ENCODE assay signal across 18 cellular contexts in genomic region chr14:67508973-67509372, GRCh38. TPM values are rescaled to one million over a fixed set of nuclear protein-coding genes. Genes with fewer than 3 reads are reported as not detected.
"Had no signal": no experiment of that assay in that cellular context is flagged by ENCODE, and none has a peak within 500 bp of the region (broad histone marks: within the 10 kb centered on the region; RNA-seq: fewer than 3 reads in every experiment).

No MANE protein-coding gene starts in this region.

- H3K27ac ChIP-seq: breast epithelium, esophagus squamous epithelium, pancreas, sigmoid colon, thoracic aorta, upper lobe of left lung had no signal

- H3K9me3 ChIP-seq: breast epithelium, esophagus squamous epithelium, pancreas, sigmoid colon, thoracic aorta, upper lobe of left lung had no signal

- H3K4me3 ChIP-seq: breast epithelium, esophagus squamous epithelium, pancreas, sigmoid colon, thoracic aorta, upper lobe of left lung had no signal

- DNase-seq: activated CD4-positive, alpha-beta T cell treated with anti-CD3 and anti-CD28 coated beads, Interleukin-2, amount 10 ng/mL, durations not matched to agents 7 days and 5 days; activated CD8-positive, alpha-beta memory T cell treated with anti-CD3 and anti-CD28 coated beads for 24 hours; activated gamma-delta T cell; activated T-cell treated with anti-CD3 and anti-CD28 coated beads, Interleukin-2, amount 50 U/mL, for 72 hours; cerebellar nuclear complex; effector memory CD4-positive, alpha-beta T cell; esophagus squamous epithelium; immature natural killer cell; kidney glomerular epithelial cell; left ventricle myocardium superior; naive thymus-derived CD8-positive, alpha-beta T cell; pancreas; sigmoid colon; stimulated activated CD4-positive, alpha-beta T cell treated with anti-CD3 and anti-CD28 coated beads, Interleukin-4, amount 100 ng/mL, for 4 hours; upper lobe of left lung had no signal

- H3K27me3 ChIP-seq: breast epithelium, pancreas, sigmoid colon, upper lobe of left lung had no signal

- H3K36me3 ChIP-seq: breast epithelium, esophagus squamous epithelium, pancreas, sigmoid colon, thoracic aorta, upper lobe of left lung had no signal

RNA-seq across cellular contexts. Expression of gene TMEM229B, which starts 20.5 kb away (rescaled TPM):
- total RNA-seq: endothelial cell of umbilical vein had no signal
